In genomic region chr9:115069771-115070170, GRCh38 we compare ENCODE assay signal across 27 cellular contexts. TPM values are rescaled to one million over a fixed set of nuclear protein-coding genes. Genes with fewer than 3 reads are reported as not detected.
"Had no signal": no experiment of that assay in that cellular context is flagged by ENCODE, and none has a peak within 500 bp of the region (broad histone marks: within the 10 kb centered on the region; RNA-seq: fewer than 3 reads in every experiment).

No MANE protein-coding gene starts in this region.

- H3K4me1 ChIP-seq: adrenal gland, body of pancreas, breast epithelium had no signal

- H3K27me3 ChIP-seq: adrenal gland, body of pancreas, breast epithelium, SJCRH30 had no signal

- H3K27ac ChIP-seq: adrenal gland, body of pancreas, breast epithelium, SJCRH30 had no signal

- H3K36me3 ChIP-seq: adrenal gland, breast epithelium had no signal

- H3K9ac ChIP-seq: SK-N-SH had no signal

- DNase-seq: activated CD4-positive, alpha-beta T cell treated with anti-CD3 and anti-CD28 coated beads for 36 hours; activated CD4-positive, alpha-beta T cell treated with anti-CD3 and anti-CD28 coated beads, Interleukin-2, amount 10 ng/mL, durations not matched to agents 7 days and 5 days; activated CD4-positive, alpha-beta T cell treated with anti-CD3 and anti-CD28 coated beads, Interleukin-2, amount 50 U/mL, for 48 hours; activated CD8-positive, alpha-beta T cell treated with anti-CD3 and anti-CD28 coated beads, Interleukin-2, amount 10 ng/mL, durations not matched to agents 7 days and 5 days; activated gamma-delta T cell; activated naive CD4-positive, alpha-beta T cell treated with anti-CD3 and anti-CD28 coated beads for 36 hours; activated T-cell treated with anti-CD3 and anti-CD28 coated beads, Interleukin-2, amount 50 U/mL, for 24 hours; adrenal gland; body of pancreas; Karpas-422; KBM-7; NCI-H1048; NCI-H1105 treated with DMSO at 0.1 percent for 48 hours; NCI-H1436; NCI-H1694; NCI-H1930; NCI-H2081 treated with DMSO at 0.1 percent for 48 hours; NCI-H226; NCI-H446 treated with DMSO at 0.1 percent for 48 hours; NCI-H524; NCI-H69; SHP77; SJCRH30; SK-N-SH had no signal

- H3K4me3 ChIP-seq: adrenal gland, body of pancreas, breast epithelium, SJCRH30 had no signal

- H3K9me3 ChIP-seq: adrenal gland, body of pancreas, breast epithelium, SJCRH30, SK-N-SH had no signal

- ATAC-seq: activated CD4-positive, alpha-beta T cell treated with anti-CD3 and anti-CD28 coated beads for 36 hours; activated CD8-positive, alpha-beta T cell treated with anti-CD3 and anti-CD28 coated beads, Interleukin-2, amount 10 ng/mL, durations not matched to agents 7 days and 5 days; activated naive CD4-positive, alpha-beta T cell treated with anti-CD3 and anti-CD28 coated beads, Interleukin-2, amount 50 U/mL, for 72 hours; body of pancreas; Panc1 had no signal

RNA-seq across cellular contexts. Expression of gene TNC, which starts 48.2 kb away (rescaled TPM):
- total RNA-seq: activated CD8-positive, alpha-beta T cell treated with anti-CD3 and anti-CD28 coated beads, Interleukin-2, amount 10 ng/mL, durations not matched to agents 7 days and 5 days; activated naive CD4-positive, alpha-beta T cell treated with anti-CD3 and anti-CD28 coated beads, Interleukin-2, amount 50 U/mL, for 72 hours had no signal
